8 cellular contexts compared by ENCODE assay signal in the genomic region with DNA sequence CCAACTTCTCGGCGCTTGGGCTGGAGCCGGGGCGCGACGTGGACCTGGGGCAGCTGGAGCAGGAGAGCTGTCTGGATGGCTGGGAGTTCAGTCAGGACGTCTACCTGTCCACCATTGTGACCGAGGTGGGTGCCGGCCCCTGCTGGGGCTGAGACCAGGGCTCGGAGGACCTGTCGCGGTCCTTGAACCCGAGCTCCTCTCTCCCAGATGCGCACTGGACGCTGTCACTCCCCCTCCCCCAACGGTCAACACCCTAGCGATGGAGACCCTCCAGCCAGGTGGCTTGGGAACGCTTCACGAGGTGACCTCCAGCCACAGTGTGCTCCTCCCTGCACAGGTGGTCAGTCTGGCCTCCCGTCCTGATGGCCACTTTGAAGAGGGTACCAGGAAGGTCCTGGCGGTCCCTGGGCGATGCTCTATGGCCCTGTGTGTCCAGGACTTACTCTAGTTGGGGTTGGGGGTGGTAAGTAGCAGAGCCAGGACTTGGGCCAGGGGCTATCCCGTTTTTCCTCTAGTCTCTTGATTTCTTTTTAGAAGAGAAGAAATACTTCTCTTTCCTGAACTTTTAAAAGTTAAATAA. TPM values are rescaled to one million over a fixed set of nuclear protein-coding genes. Genes with fewer than 3 reads are reported as not detected.
DNase-seq lines count a peak whose midpoint lies in the region; ATAC-seq and TF ChIP-seq lines count a peak whose summit lies in the region.

No MANE protein-coding gene starts in this region.

- peaks cover 61% of the 10 kb centered on the region for H3K79me2 ChIP-seq in PC-3 (ENCODE audit: low read length)

- peak overlapping the region; percentile 98 for H2AFZ ChIP-seq in PC-3 (ENCODE audit: low read length)

- H3K4me1 ChIP-seq in PC-3 (ENCODE audit: insufficient read depth, low read length) (peaks cover 35% of the 10 kb centered on the region), esophagus (ENCODE audit: control insufficient read depth in 2 of 2, insufficient read depth in 2 of 2, low read length in 1 of 2) (peaks cover 6 to 7% of the 10 kb centered on the region in 2 donors)

- no peaks in the 10 kb centered on the region for H4K20me1 ChIP-seq in PC-3 (ENCODE audit: low read length)

- peak overlapping the region; percentile 77 for H3K9ac ChIP-seq in PC-3 (ENCODE audit: low read length)

- BruUV-seq in PC-3 (replicated peaks; lab: Mats Ljungman, UMichigan): no TSS peak

- no peak for ATAC-seq in PC-3

- H3K4me1 Mint-ChIP-seq in CD14-positive monocyte: peaks cover 32% of the 10 kb centered on the region
- H3K4me1 Mint-ChIP-seq in neural crest cell: peaks cover 4% of the 10 kb centered on the region

- no peaks in the 10 kb centered on the region for H3K9me3 ChIP-seq in PC-3 (ENCODE audit: low read length)
- no peaks in the 10 kb centered on the region for H3K9me3 ChIP-seq in esophagus (ENCODE audit: control insufficient read depth in 2 of 2, insufficient read depth in 1 of 2, low read depth in 1 of 2, low read length in 1 of 2)

- H3F3A ChIP-seq in PC-3 (ENCODE audit: low read length, unreplicated experiment): no peaks in the 10 kb centered on the region

- H3K4me3 ChIP-seq in PC-3 (ENCODE audit: low read length) (peak overlapping the region; percentile 97), esophagus (ENCODE audit: low read depth in 1 of 2, low read length in 2 of 2) (peak overlapping the region; percentile 65 to 91)

- in situ Hi-C loops in GM13977 (cut with MboI; ENCODE audit: low pct_unique_long_range_greater_than_20kb, low sequenced_read_pairs, unreplicated experiment): loop anchor here (25.0 kb wide), 1 partner anchor 308 kb away; the partner anchor contains the start of genes CSF2 and IL3

- no peak for DNase-seq in CD14-positive monocyte (ENCODE audit: low spot score)
- DNase-seq in PC-3: no peak
- no peak for DNase-seq in neural crest cell (ENCODE audit: low read depth, low spot score)
- DNase-seq in NCI-H345 (lab: John Stamatoyannopoulos, UW): no peak
- DNase-seq in AG08395 (ENCODE audit: low spot score): no peak
- no peak for DNase-seq in activated CD4-positive, alpha-beta T cell treated with anti-CD3 and anti-CD28 coated beads for 4 hours
- DNase-seq in GM13977 (ENCODE audit: low spot score): no peak

- intact Hi-C loops in CD14-positive monocyte (cut with micrococcal nuclease) (no loop called here), PC-3 (cut with micrococcal nuclease) (loop anchor here (2.0 kb wide), 1 partner anchor 76 kb away; the partner anchor contains the start of gene SLC22A4)

- no peaks in the 10 kb centered on the region for H3K27me3 ChIP-seq in PC-3 (ENCODE audit: low read length)
- no peaks in the 10 kb centered on the region for H3K27me3 ChIP-seq in esophagus (ENCODE audit: control insufficient read depth in 1 of 2, insufficient read depth in 2 of 2, low read length in 2 of 2)

- H3K4me3 Mint-ChIP-seq in CD14-positive monocyte (peak overlapping the region; percentile 81 to 90), neural crest cell (peak overlapping the region; percentile 79)

- no peaks in the 10 kb centered on the region for H3K36me3 ChIP-seq in PC-3 (ENCODE audit: low read depth, low read length)
- H3K36me3 ChIP-seq in esophagus (ENCODE audit: control insufficient read depth in 2 of 2, insufficient read depth in 2 of 2, low read length in 1 of 2): no peaks in the 10 kb centered on the region

- H3K9me3 Mint-ChIP-seq in CD14-positive monocyte (no peaks in the 10 kb centered on the region), neural crest cell (no peaks in the 10 kb centered on the region)

- H3K27me3 Mint-ChIP-seq in CD14-positive monocyte (ENCODE audit: low read depth in 3 of 3) (peaks cover 0 to 1% (median 0%) of the 10 kb centered on the region in 3 donors), neural crest cell (ENCODE audit: low read depth) (peaks cover 10% of the 10 kb centered on the region)

- no peaks in the 10 kb centered on the region for H3K9me2 ChIP-seq in PC-3 (replicated peaks; ENCODE audit: low read length)

- 16 to 22% methylated on average over 23 of the region's 23 CpGs for WGBS in esophagus, 2 donors

- peak overlapping the region in 4 of 7 donors; percentile 22 to 84 (median 76) for H3K27ac Mint-ChIP-seq in CD14-positive monocyte
- H3K27ac Mint-ChIP-seq in neural crest cell (ENCODE audit: unreplicated experiment): no peak overlapping the region

- POLR2A ChIA-PET in PC-3 (lab: Charles Lee; ENCODE audit: unreplicated experiment): interaction anchor here (0.6 kb wide), 1 partner anchor 126 kb away, joined by 10 read pairs; no protein-coding TSS in a partner anchor

- H3K36me3 Mint-ChIP-seq in CD14-positive monocyte (peaks cover 0 to 2% of the 10 kb centered on the region in 2 donors), neural crest cell (ENCODE audit: low read depth) (no peaks in the 10 kb centered on the region)

- TF ChIP-seq CTCF in CD14-positive monocyte (IDR thresholded peaks at IDR 0.05) (no peak), PC-3 (conservative IDR thresholded peaks at IDR 0.05; ENCODE audit: low read depth, low read length) (no peak), neural crest cell (conservative IDR thresholded peaks at IDR 0.05) (no peak), GM13977 (IDR thresholded peaks at IDR 0.05; ENCODE audit: extremely low read depth, insufficient read depth, missing control alignments) (no peak)

- H3K27ac ChIP-seq in PC-3 (ENCODE audit: low read length) (peak overlapping the region; percentile 51), esophagus (ENCODE audit: low read depth in 2 of 2, low read length in 1 of 2) (peak overlapping the region; percentile 86 to 87)

- CTCF ChIA-PET in PC-3 (lab: Charles Lee): interaction anchor here (1.0 kb wide), 1 partner anchor 132 kb away, joined by 3 read pairs; no protein-coding TSS in a partner anchor

- H3K4me2 ChIP-seq in PC-3 (ENCODE audit: low read length): peak overlapping the region; percentile 97

RNA-seq across cellular contexts. Expression of gene SLC22A5, which starts 0.8 kb away (rescaled TPM):
- polyA plus RNA-seq in CD14-positive monocyte: 1 to 10 TPM; 2.4 to 3.5 TPM
- 8.2 and 21.8 TPM in 2 replicates for total RNA-seq in PC-3 (2014; rRNA removed)
- 1 to 10 TPM; 3.0 to 4.1 TPM for polyA plus RNA-seq in esophagus
- 5.6 and 6.4 TPM in 2 replicates for total RNA-seq in neural crest cell
